29 cellular contexts compared by ENCODE assay signal in the genomic region with DNA sequence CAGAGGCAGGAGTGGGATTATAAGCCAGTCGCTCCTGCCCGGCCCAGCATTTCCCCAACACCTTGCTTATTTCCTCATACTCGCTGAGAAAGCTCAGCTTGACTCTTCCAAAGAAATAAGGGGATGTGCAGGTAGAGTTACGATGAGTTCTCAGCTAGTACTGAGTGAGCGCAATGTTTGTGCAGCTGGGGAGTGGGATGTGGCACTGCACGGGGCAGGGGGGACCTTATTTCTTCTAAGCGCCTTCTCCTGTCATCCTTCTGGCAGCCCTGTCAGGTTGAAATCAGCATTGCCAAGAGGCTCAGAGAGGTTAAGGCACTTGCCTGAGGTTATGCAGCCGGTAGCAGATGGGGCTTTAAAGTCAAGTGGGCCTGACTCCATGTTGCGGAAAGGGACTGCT. TPM values are rescaled to one million over a fixed set of nuclear protein-coding genes. Genes with fewer than 3 reads are reported as not detected.
DNase-seq lines count a peak whose midpoint lies in the region; TF ChIP-seq lines count a peak whose summit lies in the region.
"Had no signal": no experiment of that assay in that cellular context is flagged by ENCODE, and none has a peak within 500 bp of the region (broad histone marks: within the 10 kb centered on the region; RNA-seq: fewer than 3 reads in every experiment).

No MANE protein-coding gene starts in this region.

- no peaks in the 10 kb centered on the region for H3K9me3 ChIP-seq in OCI-LY3 (ENCODE audit: insufficient read depth, low read length)
- no peaks in the 10 kb centered on the region for H3K9me3 ChIP-seq in colonic mucosa
- H3K9me3 ChIP-seq: BLaER1 had no signal

- peak overlapping the region; percentile 81 for H3K4me2 ChIP-seq in OCI-LY3 (ENCODE audit: low read length)
- H3K4me2 ChIP-seq: BLaER1 had no signal

- H3K4me3 ChIP-seq in OCI-LY3 (ENCODE audit: low read length) (peak overlapping the region; percentile 59; the same call in 1 of the 2 replicates), colonic mucosa (peak overlapping the region; percentile 13), lower leg skin (ENCODE audit: low read depth, poor library complexity, severe bottlenecking) (peak overlapping the region; percentile 2)
- H3K4me3 ChIP-seq: BLaER1 had no signal

- no peaks in the 10 kb centered on the region for H4K20me1 ChIP-seq in OCI-LY3 (ENCODE audit: insufficient read depth, low read length)
- H4K20me1 ChIP-seq: BLaER1 had no signal

- H3K4me1 ChIP-seq in OCI-LY3 (ENCODE audit: low read length) (peaks cover 35% of the 10 kb centered on the region), colonic mucosa (no peaks in the 10 kb centered on the region)

- H3K27ac ChIP-seq in OCI-LY3 (ENCODE audit: low read length) (peak overlapping the region; percentile 73), colonic mucosa (no peak overlapping the region), substantia nigra (ENCODE audit: low read depth, low read length, poor library complexity, severe bottlenecking) (peak overlapping the region; percentile 20)
- H3K27ac ChIP-seq: BLaER1, HL-60 had no signal

- no peak for TF ChIP-seq POLR2A in lower leg skin (IDR thresholded peaks at IDR 0.05)

- DNase-seq in colonic mucosa (no peak), lower leg skin (ENCODE audit: low spot score in 2 of 2) (no peak), substantia nigra (lab: John Stamatoyannopoulos, UW) (no peak), NCI-H2081 (lab: John Stamatoyannopoulos, UW) (no peak), HPDE6-E6E7 (ENCODE audit: extremely low spot score) (no peak)
- no peak for DNase-seq in stimulated activated naive CD4-positive, alpha-beta T cell (lab: John Stamatoyannopoulos, UW)
- DNase-seq: activated CD4-positive, alpha-beta T cell treated with anti-CD3 and anti-CD28 coated beads, Interleukin-2, amount 50 U/mL, for 1 hour; activated CD8-positive, alpha-beta memory T cell treated with anti-CD3 and anti-CD28 coated beads, Interleukin-2, amount 10 ng/mL, durations not matched to agents 7 days and 5 days; activated naive CD4-positive, alpha-beta T cell treated with Interleukin-2 at 50 U/mL for 16 hours; activated T-cell treated with anti-CD3 and anti-CD28 coated beads, Interleukin-2, amount 50 U/mL, for 48 hours; endodermal cell; foreskin melanocyte; GDM1; Karpas-422; left colon; MV-4-11; natural killer cell; NCI-H1436 treated with DMSO at 0.1 percent for 48 hours; SIG-M5; stimulated activated CD4-positive, alpha-beta T cell treated with anti-CD3 and anti-CD28 coated beads, Interleukin-4, amount 100 ng/mL, for 24 hours; SW 1271; T1000 had no signal

- H3K79me2 ChIP-seq in OCI-LY3 (ENCODE audit: low read length), result no peaks in the 10 kb centered on the region

- no peaks in the 10 kb centered on the region for H3K36me3 ChIP-seq in OCI-LY3 (replicated peaks; ENCODE audit: low read depth, low read length)
- no peaks in the 10 kb centered on the region for H3K36me3 ChIP-seq in colonic mucosa
- H3K36me3 ChIP-seq: BLaER1 had no signal

- intact Hi-C loops in colonic mucosa (cut with DNase I), result no loop called here
- intact Hi-C loops in lower leg skin (cut with DNase I; ENCODE audit: low total_unique reads), result no loop called here

- no peak for TF ChIP-seq CTCF in OCI-LY3 (IDR thresholded peaks at IDR 0.05; ENCODE audit: low read depth, low read length)
- TF ChIP-seq CTCF in colonic mucosa (IDR thresholded peaks at IDR 0.05), result no peak
- TF ChIP-seq CTCF in lower leg skin (IDR thresholded peaks at IDR 0.05), result no peak

- 72% methylated on average over 9 of the region's 9 CpGs for WGBS in lower leg skin, 2 donors

- H3K9ac ChIP-seq in OCI-LY3 (ENCODE audit: low read length) (no peak overlapping the region; the same call in 1 of the 2 replicates), colonic mucosa (ENCODE audit: low read depth in 2 of 2, low read length in 2 of 2) (no peak overlapping the region)
- H3K9ac ChIP-seq: BLaER1 had no signal

- H3K27me3 ChIP-seq in OCI-LY3 (ENCODE audit: low read depth, low read length) (peaks cover 25% of the 10 kb centered on the region), colonic mucosa (no peaks in the 10 kb centered on the region)
- H3K27me3 ChIP-seq: BLaER1 had no signal

- no peak overlapping the region for H2AFZ ChIP-seq in OCI-LY3 (ENCODE audit: low read depth, low read length)

RNA-seq across cellular contexts. Expression of a gene that starts 0.7 kb away (rescaled TPM):
- total RNA-seq in colonic mucosa, result 10 to 100 TPM; 44.6 to 72.5 TPM
- total RNA-seq in lower leg skin, result 10 to 100 TPM; 29.8 to 97.0 (median 47.3) TPM
- total RNA-seq: activated CD8-positive, alpha-beta memory T cell treated with anti-CD3 and anti-CD28 coated beads, Interleukin-2, amount 10 ng/mL, durations not matched to agents 7 days and 5 days; endodermal cell; H4; NCI-H460; osteocyte; renal cortical epithelial cell had no signal

RNA-seq across cellular contexts. Expression of a gene that starts 10.3 kb away (rescaled TPM):
- total RNA-seq in colonic mucosa (10 to 100 TPM; 45.4 to 80.9 TPM), lower leg skin (10 to 100 TPM; 12.9 to 63.0 (median 32.7) TPM)
- total RNA-seq: activated CD8-positive, alpha-beta memory T cell treated with anti-CD3 and anti-CD28 coated beads, Interleukin-2, amount 10 ng/mL, durations not matched to agents 7 days and 5 days; endodermal cell; H4; NCI-H460; osteocyte; renal cortical epithelial cell had no signal

RNA-seq across cellular contexts. Expression of a gene that starts 17.3 kb away (rescaled TPM):
- total RNA-seq in colonic mucosa (10 to 100 TPM; 38.5 to 72.4 TPM), lower leg skin (10 to 100 TPM; 11.7 to 49.4 (median 28.1) TPM)
- total RNA-seq: activated CD8-positive, alpha-beta memory T cell treated with anti-CD3 and anti-CD28 coated beads, Interleukin-2, amount 10 ng/mL, durations not matched to agents 7 days and 5 days; endodermal cell; H4; NCI-H460; osteocyte; renal cortical epithelial cell had no signal

RNA-seq across cellular contexts. Expression of a gene that starts 56.9 kb away (rescaled TPM):
- total RNA-seq in colonic mucosa, result 100 to 1,000 TPM in 1 of 2 donors, 10 to 100 TPM in 1; 71.9 to 150 TPM
- 1 to 10 TPM in 2 of 4 donors, under 1 TPM in 2; 0.57 to 3.1 (median 1.7) TPM for total RNA-seq in lower leg skin

Comparison
In these comparisons a context has a peak if more than half of its experiments do, and no peak if none do; other contexts are left out.
1. H3K4me3 ChIP-seq: peak in every context shown above with its lines; median percentile 59 in OCI-LY3; 13 in colonic mucosa; 2 in lower leg skin.